In the genomic region with DNA sequence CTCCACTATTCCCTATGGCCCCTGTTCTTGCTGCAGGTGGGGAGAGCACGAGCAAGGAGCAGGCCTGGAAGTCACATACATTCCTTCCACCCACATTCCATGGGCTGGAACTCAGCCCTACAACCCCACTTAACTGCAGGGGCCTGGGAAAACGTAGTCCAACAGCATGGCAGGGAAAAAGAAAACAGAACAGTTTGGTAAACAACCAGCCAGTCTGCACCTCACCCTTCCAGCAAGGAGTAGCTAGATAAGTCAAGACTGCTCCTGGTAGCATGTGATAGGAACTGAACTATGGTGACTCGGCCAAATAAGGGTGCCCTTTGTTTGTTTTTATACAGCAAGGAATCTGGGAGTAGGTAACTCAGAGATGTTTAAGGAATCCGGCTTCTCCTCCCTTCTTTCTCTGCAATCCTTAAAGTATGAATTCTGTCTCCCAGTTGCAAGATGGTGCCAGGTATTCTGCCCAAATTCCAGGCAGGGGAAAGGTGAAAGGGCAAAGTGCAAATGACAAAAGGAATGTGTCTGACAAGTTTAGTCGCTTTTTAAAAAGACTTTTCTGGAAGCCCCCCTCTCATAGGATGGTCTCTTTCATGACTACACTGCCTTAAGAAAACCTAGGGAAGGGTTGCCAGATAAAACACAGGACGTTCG, we compare ENCODE assay signal across 1 cellular context.
TF ChIP-seq lines count a peak whose summit lies in the region.

No MANE protein-coding gene starts in this region.

TF ChIP-seq in K562, 482 proteins besides CTCF, POLR2A, EP300 and RAD21 (continued from another document and continues in another):
- TF ChIP-seq, protein P1, sequence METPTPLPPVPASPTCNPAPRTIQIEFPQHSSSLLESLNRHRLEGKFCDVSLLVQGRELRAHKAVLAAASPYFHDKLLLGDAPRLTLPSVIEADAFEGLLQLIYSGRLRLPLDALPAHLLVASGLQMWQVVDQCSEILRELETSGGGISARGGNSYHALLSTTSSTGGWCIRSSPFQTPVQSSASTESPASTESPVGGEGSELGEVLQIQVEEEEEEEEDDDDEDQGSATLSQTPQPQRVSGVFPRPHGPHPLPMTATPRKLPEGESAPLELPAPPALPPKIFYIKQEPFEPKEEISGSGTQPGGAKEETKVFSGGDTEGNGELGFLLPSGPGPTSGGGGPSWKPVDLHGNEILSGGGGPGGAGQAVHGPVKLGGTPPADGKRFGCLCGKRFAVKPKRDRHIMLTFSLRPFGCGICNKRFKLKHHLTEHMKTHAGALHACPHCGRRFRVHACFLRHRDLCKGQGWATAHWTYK (CRISPR knock-in tag; IDR thresholded peaks at IDR 0.05), result no peak
- no peak for TF ChIP-seq ZNF24 (IDR thresholded peaks at IDR 0.05)
- no peak for TF ChIP-seq PURB (CRISPR knock-in tag; IDR thresholded peaks at IDR 0.05; ENCODE audit: low read depth)
- no peak for TF ChIP-seq NR4A1 (CRISPR knock-in tag; IDR thresholded peaks at IDR 0.05)
- TF ChIP-seq NR4A1 (tag; IDR thresholded peaks at IDR 0.05), result no peak
- peak; percentile 49 for TF ChIP-seq NEUROD1 (IDR thresholded peaks at IDR 0.05; ENCODE audit: borderline replicate concordance, low read depth, low read length, partially characterized antibody)
- TF ChIP-seq, protein P2, sequence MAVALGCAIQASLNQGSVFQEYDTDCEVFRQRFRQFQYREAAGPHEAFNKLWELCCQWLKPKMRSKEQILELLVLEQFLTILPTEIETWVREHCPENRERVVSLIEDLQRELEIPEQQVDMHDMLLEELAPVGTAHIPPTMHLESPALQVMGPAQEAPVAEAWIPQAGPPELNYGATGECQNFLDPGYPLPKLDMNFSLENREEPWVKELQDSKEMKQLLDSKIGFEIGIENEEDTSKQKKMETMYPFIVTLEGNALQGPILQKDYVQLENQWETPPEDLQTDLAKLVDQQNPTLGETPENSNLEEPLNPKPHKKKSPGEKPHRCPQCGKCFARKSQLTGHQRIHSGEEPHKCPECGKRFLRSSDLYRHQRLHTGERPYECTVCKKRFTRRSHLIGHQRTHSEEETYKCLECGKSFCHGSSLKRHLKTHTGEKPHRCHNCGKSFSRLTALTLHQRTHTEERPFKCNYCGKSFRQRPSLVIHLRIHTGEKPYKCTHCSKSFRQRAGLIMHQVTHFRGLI (CRISPR knock-in tag; IDR thresholded peaks at IDR 0.05), result no peak
- no peak for TF ChIP-seq SPI1 (IDR thresholded peaks at IDR 0.05; ENCODE audit: borderline replicate concordance, low read depth, low read length)
- no peak for TF ChIP-seq PHF8 (IDR thresholded peaks at IDR 0.05; ENCODE audit: borderline replicate concordance, low read length)
- 0 out of 2 replicates have a peak, but pooled peaks have one; percentile 24 for TF ChIP-seq PML (IDR thresholded peaks at IDR 0.05; ENCODE audit: low read length)
- TF ChIP-seq, protein P3, sequence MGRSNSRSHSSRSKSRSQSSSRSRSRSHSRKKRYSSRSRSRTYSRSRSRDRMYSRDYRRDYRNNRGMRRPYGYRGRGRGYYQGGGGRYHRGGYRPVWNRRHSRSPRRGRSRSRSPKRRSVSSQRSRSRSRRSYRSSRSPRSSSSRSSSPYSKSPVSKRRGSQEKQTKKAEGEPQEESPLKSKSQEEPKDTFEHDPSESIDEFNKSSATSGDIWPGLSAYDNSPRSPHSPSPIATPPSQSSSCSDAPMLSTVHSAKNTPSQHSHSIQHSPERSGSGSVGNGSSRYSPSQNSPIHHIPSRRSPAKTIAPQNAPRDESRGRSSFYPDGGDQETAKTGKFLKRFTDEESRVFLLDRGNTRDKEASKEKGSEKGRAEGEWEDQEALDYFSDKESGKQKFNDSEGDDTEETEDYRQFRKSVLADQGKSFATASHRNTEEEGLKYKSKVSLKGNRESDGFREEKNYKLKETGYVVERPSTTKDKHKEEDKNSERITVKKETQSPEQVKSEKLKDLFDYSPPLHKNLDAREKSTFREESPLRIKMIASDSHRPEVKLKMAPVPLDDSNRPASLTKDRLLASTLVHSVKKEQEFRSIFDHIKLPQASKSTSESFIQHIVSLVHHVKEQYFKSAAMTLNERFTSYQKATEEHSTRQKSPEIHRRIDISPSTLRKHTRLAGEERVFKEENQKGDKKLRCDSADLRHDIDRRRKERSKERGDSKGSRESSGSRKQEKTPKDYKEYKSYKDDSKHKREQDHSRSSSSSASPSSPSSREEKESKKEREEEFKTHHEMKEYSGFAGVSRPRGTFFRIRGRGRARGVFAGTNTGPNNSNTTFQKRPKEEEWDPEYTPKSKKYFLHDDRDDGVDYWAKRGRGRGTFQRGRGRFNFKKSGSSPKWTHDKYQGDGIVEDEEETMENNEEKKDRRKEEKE (IDR thresholded peaks at IDR 0.05; ENCODE audit: borderline replicate concordance in 1 of 2, control insufficient read depth in 1 of 2, low read depth in 2 of 2, low read length in 1 of 2), result 0 out of 4 replicates have a peak, but pooled peaks of 1 of the 2 experiments have one; percentile 32
- TF ChIP-seq, protein P4, sequence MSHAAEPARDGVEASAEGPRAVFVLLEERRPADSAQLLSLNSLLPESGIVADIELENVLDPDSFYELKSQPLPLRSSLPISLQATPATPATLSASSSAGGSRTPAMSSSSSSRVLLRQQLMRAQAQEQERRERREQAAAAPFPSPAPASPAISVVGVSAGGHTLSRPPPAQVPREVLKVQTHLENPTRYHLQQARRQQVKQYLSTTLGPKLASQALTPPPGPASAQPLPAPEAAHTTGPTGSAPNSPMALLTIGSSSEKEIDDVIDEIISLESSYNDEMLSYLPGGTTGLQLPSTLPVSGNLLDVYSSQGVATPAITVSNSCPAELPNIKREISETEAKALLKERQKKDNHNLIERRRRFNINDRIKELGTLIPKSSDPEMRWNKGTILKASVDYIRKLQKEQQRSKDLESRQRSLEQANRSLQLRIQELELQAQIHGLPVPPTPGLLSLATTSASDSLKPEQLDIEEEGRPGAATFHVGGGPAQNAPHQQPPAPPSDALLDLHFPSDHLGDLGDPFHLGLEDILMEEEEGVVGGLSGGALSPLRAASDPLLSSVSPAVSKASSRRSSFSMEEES (CRISPR knock-in tag; IDR thresholded peaks at IDR 0.05), result no peak
- no peak for TF ChIP-seq RAD51 (IDR thresholded peaks at IDR 0.05; ENCODE audit: borderline replicate concordance, low read depth)
- no peak for TF ChIP-seq GTF2F1 (IDR thresholded peaks at IDR 0.05; ENCODE audit: low read depth, low read length)
- TF ChIP-seq SAP30 (IDR thresholded peaks at IDR 0.05; ENCODE audit: borderline replicate concordance, insufficient read depth, low read depth, low read length, poor library complexity, severe bottlenecking), result no peak
- TF ChIP-seq CREB1 (IDR thresholded peaks at IDR 0.05), result no peak
- TF ChIP-seq CREB1 (CRISPR knock-in tag; IDR thresholded peaks at IDR 0.05), result no peak
- TF ChIP-seq, protein P5, sequence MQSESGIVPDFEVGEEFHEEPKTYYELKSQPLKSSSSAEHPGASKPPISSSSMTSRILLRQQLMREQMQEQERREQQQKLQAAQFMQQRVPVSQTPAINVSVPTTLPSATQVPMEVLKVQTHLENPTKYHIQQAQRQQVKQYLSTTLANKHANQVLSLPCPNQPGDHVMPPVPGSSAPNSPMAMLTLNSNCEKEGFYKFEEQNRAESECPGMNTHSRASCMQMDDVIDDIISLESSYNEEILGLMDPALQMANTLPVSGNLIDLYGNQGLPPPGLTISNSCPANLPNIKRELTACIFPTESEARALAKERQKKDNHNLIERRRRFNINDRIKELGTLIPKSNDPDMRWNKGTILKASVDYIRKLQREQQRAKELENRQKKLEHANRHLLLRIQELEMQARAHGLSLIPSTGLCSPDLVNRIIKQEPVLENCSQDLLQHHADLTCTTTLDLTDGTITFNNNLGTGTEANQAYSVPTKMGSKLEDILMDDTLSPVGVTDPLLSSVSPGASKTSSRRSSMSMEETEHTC (IDR thresholded peaks at IDR 0.05), result peak; percentile 50; the same call in 1 of the 2 replicates
- TF ChIP-seq SRSF3 (IDR thresholded peaks at IDR 0.05; ENCODE audit: insufficient read depth, low read length), result no peak
- TF ChIP-seq SMARCA4 (IDR thresholded peaks at IDR 0.05), result peak; percentile 88
- no peak for TF ChIP-seq SAFB (IDR thresholded peaks at IDR 0.05; ENCODE audit: borderline replicate concordance, low read depth, low read length)
- TF ChIP-seq, protein P6, sequence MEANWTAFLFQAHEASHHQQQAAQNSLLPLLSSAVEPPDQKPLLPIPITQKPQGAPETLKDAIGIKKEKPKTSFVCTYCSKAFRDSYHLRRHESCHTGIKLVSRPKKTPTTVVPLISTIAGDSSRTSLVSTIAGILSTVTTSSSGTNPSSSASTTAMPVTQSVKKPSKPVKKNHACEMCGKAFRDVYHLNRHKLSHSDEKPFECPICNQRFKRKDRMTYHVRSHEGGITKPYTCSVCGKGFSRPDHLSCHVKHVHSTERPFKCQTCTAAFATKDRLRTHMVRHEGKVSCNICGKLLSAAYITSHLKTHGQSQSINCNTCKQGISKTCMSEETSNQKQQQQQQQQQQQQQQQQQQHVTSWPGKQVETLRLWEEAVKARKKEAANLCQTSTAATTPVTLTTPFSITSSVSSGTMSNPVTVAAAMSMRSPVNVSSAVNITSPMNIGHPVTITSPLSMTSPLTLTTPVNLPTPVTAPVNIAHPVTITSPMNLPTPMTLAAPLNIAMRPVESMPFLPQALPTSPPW (CRISPR knock-in tag; IDR thresholded peaks at IDR 0.05), result 0 out of 2 replicates have a peak, but pooled peaks have one; percentile 21
- peak; percentile 37 for TF ChIP-seq HMGN3 (IDR thresholded peaks at IDR 0.05; ENCODE audit: borderline replicate concordance, extremely low read depth, insufficient read length, low read depth, low read length)
- TF ChIP-seq DDX20 (tag; IDR thresholded peaks at IDR 0.05; ENCODE audit: low read depth), result 0 out of 2 replicates have a peak, but pooled peaks have one; percentile 44
- peak; percentile 93 for TF ChIP-seq CBFA2T3 (IDR thresholded peaks at IDR 0.05)
- peak; percentile 79 for TF ChIP-seq SMAD4 (CRISPR knock-in tag; conservative IDR thresholded peaks at IDR 0.05)
- TF ChIP-seq, protein P7, sequence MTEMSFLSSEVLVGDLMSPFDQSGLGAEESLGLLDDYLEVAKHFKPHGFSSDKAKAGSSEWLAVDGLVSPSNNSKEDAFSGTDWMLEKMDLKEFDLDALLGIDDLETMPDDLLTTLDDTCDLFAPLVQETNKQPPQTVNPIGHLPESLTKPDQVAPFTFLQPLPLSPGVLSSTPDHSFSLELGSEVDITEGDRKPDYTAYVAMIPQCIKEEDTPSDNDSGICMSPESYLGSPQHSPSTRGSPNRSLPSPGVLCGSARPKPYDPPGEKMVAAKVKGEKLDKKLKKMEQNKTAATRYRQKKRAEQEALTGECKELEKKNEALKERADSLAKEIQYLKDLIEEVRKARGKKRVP (CRISPR knock-in tag; IDR thresholded peaks at IDR 0.05), result no peak
- TF ChIP-seq ZNF583 (CRISPR knock-in tag; IDR thresholded peaks at IDR 0.05), result peak; percentile 78; the same call in 1 of the 2 replicates
- TF ChIP-seq, protein P8, sequence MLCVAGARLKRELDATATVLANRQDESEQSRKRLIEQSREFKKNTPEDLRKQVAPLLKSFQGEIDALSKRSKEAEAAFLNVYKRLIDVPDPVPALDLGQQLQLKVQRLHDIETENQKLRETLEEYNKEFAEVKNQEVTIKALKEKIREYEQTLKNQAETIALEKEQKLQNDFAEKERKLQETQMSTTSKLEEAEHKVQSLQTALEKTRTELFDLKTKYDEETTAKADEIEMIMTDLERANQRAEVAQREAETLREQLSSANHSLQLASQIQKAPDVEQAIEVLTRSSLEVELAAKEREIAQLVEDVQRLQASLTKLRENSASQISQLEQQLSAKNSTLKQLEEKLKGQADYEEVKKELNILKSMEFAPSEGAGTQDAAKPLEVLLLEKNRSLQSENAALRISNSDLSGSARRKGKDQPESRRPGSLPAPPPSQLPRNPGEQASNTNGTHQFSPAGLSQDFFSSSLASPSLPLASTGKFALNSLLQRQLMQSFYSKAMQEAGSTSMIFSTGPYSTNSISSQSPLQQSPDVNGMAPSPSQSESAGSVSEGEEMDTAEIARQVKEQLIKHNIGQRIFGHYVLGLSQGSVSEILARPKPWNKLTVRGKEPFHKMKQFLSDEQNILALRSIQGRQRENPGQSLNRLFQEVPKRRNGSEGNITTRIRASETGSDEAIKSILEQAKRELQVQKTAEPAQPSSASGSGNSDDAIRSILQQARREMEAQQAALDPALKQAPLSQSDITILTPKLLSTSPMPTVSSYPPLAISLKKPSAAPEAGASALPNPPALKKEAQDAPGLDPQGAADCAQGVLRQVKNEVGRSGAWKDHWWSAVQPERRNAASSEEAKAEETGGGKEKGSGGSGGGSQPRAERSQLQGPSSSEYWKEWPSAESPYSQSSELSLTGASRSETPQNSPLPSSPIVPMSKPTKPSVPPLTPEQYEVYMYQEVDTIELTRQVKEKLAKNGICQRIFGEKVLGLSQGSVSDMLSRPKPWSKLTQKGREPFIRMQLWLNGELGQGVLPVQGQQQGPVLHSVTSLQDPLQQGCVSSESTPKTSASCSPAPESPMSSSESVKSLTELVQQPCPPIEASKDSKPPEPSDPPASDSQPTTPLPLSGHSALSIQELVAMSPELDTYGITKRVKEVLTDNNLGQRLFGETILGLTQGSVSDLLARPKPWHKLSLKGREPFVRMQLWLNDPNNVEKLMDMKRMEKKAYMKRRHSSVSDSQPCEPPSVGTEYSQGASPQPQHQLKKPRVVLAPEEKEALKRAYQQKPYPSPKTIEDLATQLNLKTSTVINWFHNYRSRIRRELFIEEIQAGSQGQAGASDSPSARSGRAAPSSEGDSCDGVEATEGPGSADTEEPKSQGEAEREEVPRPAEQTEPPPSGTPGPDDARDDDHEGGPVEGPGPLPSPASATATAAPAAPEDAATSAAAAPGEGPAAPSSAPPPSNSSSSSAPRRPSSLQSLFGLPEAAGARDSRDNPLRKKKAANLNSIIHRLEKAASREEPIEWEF (CRISPR knock-in tag; IDR thresholded peaks at IDR 0.05), result 0 out of 2 replicates have a peak, but pooled peaks have one; percentile 48
- no peak for TF ChIP-seq ILK (tag; IDR thresholded peaks at IDR 0.05; ENCODE audit: borderline replicate concordance, low read depth)
- no peak for TF ChIP-seq SMC3 (conservative IDR thresholded peaks at IDR 0.05; ENCODE audit: insufficient read depth, low read depth, low read length)
- TF ChIP-seq ZNF584 (CRISPR knock-in tag; IDR thresholded peaks at IDR 0.05; ENCODE audit: low read depth), result no peak
- TF ChIP-seq ZNF408 (CRISPR knock-in tag; IDR thresholded peaks at IDR 0.05; ENCODE audit: low read depth), result no peak
- no peak for TF ChIP-seq ZNF263 (CRISPR knock-in tag; IDR thresholded peaks at IDR 0.05; ENCODE audit: borderline replicate concordance)
- peak; percentile 32; the same call in 1 of the 2 replicates for TF ChIP-seq JUND (IDR thresholded peaks at IDR 0.05; ENCODE audit: borderline replicate concordance, low read depth, low read length)
- peak; percentile 32; the same call in 1 of the 3 replicates for TF ChIP-seq JUND (tag; IDR thresholded peaks at IDR 0.05; ENCODE audit: borderline replicate concordance, low read depth, low read length)
- TF ChIP-seq, protein P9, sequence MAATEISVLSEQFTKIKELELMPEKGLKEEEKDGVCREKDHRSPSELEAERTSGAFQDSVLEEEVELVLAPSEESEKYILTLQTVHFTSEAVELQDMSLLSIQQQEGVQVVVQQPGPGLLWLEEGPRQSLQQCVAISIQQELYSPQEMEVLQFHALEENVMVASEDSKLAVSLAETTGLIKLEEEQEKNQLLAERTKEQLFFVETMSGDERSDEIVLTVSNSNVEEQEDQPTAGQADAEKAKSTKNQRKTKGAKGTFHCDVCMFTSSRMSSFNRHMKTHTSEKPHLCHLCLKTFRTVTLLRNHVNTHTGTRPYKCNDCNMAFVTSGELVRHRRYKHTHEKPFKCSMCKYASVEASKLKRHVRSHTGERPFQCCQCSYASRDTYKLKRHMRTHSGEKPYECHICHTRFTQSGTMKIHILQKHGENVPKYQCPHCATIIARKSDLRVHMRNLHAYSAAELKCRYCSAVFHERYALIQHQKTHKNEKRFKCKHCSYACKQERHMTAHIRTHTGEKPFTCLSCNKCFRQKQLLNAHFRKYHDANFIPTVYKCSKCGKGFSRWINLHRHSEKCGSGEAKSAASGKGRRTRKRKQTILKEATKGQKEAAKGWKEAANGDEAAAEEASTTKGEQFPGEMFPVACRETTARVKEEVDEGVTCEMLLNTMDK (IDR thresholded peaks at IDR 0.05; ENCODE audit: borderline replicate concordance, insufficient read depth, low read depth, low read length, poor library complexity, severe bottlenecking), result no peak
- TF ChIP-seq STAT5A (IDR thresholded peaks at IDR 0.05; ENCODE audit: borderline replicate concordance, low read length), result peak; percentile 66; the same call in 1 of the 2 replicates
